Comparison of ENCODE assay signal across 19 cellular contexts in the genomic region with DNA sequence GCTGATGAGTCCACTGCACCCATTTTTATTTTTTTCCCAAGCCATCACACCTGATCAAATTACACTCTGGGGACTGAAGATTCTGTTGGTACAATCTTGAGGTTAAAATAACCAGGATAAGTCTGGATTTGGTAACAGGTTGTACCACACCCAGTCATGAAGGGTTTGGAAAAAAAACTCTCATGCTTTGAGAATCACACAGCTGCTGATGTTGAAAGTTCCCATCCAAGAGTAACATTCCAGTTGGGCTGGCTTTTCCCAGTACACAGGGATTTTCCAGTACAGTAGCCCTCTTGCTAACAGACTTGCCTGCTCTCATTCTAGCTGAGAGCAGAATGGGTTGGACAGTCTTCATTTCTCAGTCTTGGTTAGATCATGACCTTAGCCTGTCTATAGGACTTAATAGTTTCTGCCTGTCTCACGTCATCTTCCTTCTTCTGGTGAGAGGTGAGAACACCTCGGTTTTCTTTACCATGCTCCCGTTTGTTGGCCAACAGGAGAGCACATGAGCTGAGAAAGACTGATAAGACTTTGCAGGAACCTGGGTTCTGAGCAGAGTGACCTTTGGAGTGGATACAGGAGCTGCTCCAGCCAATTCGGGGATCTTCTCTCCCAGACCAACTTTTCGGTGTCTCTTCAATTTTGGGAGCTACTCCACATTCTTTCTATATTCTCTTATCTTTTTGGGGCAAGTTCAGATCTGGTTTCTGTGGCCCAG.
DNase-seq lines count a peak whose midpoint lies in the region; ATAC-seq and TF ChIP-seq lines count a peak whose summit lies in the region.
"Had no signal": no experiment of that assay in that cellular context is flagged by ENCODE, and none has a peak within 500 bp of the region (broad histone marks: within the 10 kb centered on the region; RNA-seq: fewer than 3 reads in every experiment).

No MANE protein-coding gene starts in this region.

- no peak for ATAC-seq in stimulated activated effector memory CD8-positive, alpha-beta T cell treated with anti-CD3 and anti-CD28 coated beads, Interleukin-12 subunit alpha, Interleukin-12 subunit beta, amount 100 ng/mL, for 72 hours
- no peak for ATAC-seq in activated naive CD4-positive, alpha-beta T cell treated with anti-CD3 and anti-CD28 coated beads, Interleukin-2, amount 50 U/mL, for 72 hours
- ATAC-seq: naive thymus-derived CD4-positive, alpha-beta T cell had no signal

- H3K9me3 ChIP-seq in smooth muscle cell (replicated peaks; ENCODE audit: low read depth): no peaks in the 10 kb centered on the region
- 0 out of 2 replicates have a peak, but pooled peaks cover 4% of the 10 kb centered on the region for H3K9me3 ChIP-seq in SK-N-SH
- H3K9me3 ChIP-seq: prostate gland had no signal

- H3K27ac ChIP-seq in smooth muscle cell (ENCODE audit: low read depth): peak overlapping the region; percentile 22
- H3K27ac ChIP-seq in SK-N-SH (ENCODE audit: low read depth in 2 of 2, low read length in 1 of 2): no peak overlapping the region
- H3K27ac ChIP-seq: BLaER1 treated with 17β-estradiol and CSF1 and Interleukin-3, amounts not matched to agents 10 nM and 100 nM; prostate gland had no signal

- CTCF ChIA-PET in SK-N-SH (lab: Yijun Ruan, JAX): interaction anchor here (0.9 to 1.7 kb wide), 2 partner anchors 10 to 14 kb away, joined by 3 to 6 read pairs; no protein-coding TSS in a partner anchor

- H3K4me3 ChIP-seq in cardiac fibroblast (replicated peaks in 1 of 2; ENCODE audit: low read depth in 2 of 2, low read length in 2 of 2) (no peak overlapping the region), smooth muscle cell (no peak overlapping the region), SK-N-SH (ENCODE audit: low read depth in 2 of 2, low read length in 1 of 2) (no peak overlapping the region)
- H3K4me3 ChIP-seq: BLaER1 treated with 17β-estradiol and CSF1 and Interleukin-3, amounts not matched to agents 10 nM and 100 nM; lung; prostate gland had no signal

- no peaks in the 10 kb centered on the region for H4K20me1 ChIP-seq in smooth muscle cell (ENCODE audit: low read depth)
- H4K20me1 ChIP-seq in SK-N-SH (ENCODE audit: insufficient read depth): no peaks in the 10 kb centered on the region
- H4K20me1 ChIP-seq: BLaER1 treated with 17β-estradiol and CSF1 and Interleukin-3, amounts not matched to agents 10 nM and 100 nM had no signal

- H2AFZ ChIP-seq in smooth muscle cell (ENCODE audit: low read depth) (no peak overlapping the region), SK-N-SH (ENCODE audit: low read depth) (no peak overlapping the region)

- no peaks in the 10 kb centered on the region for H3K79me2 ChIP-seq in smooth muscle cell (ENCODE audit: low read depth)
- H3K79me2 ChIP-seq in SK-N-SH (ENCODE audit: insufficient read depth): no peaks in the 10 kb centered on the region

- H3K36me3 Mint-ChIP-seq in stimulated activated effector memory CD8-positive, alpha-beta T cell treated with anti-CD3 and anti-CD28 coated beads, Interleukin-12 subunit alpha, Interleukin-12 subunit beta, amount 100 ng/mL, for 72 hours: no peaks in the 10 kb centered on the region
- H3K36me3 Mint-ChIP-seq in activated naive CD4-positive, alpha-beta T cell treated with anti-CD3 and anti-CD28 coated beads, Interleukin-2, amount 50 U/mL, for 72 hours: peaks cover 10 to 24% of the 10 kb centered on the region in 2 donors

- H3K27ac Mint-ChIP-seq in stimulated activated effector memory CD8-positive, alpha-beta T cell treated with anti-CD3 and anti-CD28 coated beads, Interleukin-12 subunit alpha, Interleukin-12 subunit beta, amount 100 ng/mL, for 72 hours: no peak overlapping the region
- no peak overlapping the region for H3K27ac Mint-ChIP-seq in activated naive CD4-positive, alpha-beta T cell treated with anti-CD3 and anti-CD28 coated beads, Interleukin-2, amount 50 U/mL, for 72 hours
- H3K27ac Mint-ChIP-seq: naive thymus-derived CD4-positive, alpha-beta T cell had no signal

- TF ChIP-seq RAD21 in SK-N-SH (IDR thresholded peaks at IDR 0.05; ENCODE audit: low read length): no peak

- no peak for TF ChIP-seq EP300 in SK-N-SH (IDR thresholded peaks at IDR 0.05; ENCODE audit: borderline replicate concordance in 1 of 2, low read depth in 1 of 2, low read length in 1 of 2)

- TF ChIP-seq CTCF in cardiac fibroblast (IDR thresholded peaks at IDR 0.05; ENCODE audit: low read depth, low read length) (no peak), smooth muscle cell (IDR thresholded peaks at IDR 0.05; ENCODE audit: borderline replicate concordance, insufficient read depth, poor library complexity, severe bottlenecking) (no peak), SK-N-SH (IDR thresholded peaks at IDR 0.05) (no peak)

- no peak overlapping the region for H3K4me3 Mint-ChIP-seq in stimulated activated effector memory CD8-positive, alpha-beta T cell treated with anti-CD3 and anti-CD28 coated beads, Interleukin-12 subunit alpha, Interleukin-12 subunit beta, amount 100 ng/mL, for 72 hours
- H3K4me3 Mint-ChIP-seq: naive thymus-derived CD4-positive, alpha-beta T cell had no signal

- H3K27me3 ChIP-seq in smooth muscle cell (ENCODE audit: low read depth): no peaks in the 10 kb centered on the region
- H3K27me3 ChIP-seq in SK-N-SH (ENCODE audit: insufficient read depth): no peaks in the 10 kb centered on the region
- H3K27me3 ChIP-seq: BLaER1 treated with 17β-estradiol and CSF1 and Interleukin-3, amounts not matched to agents 10 nM and 100 nM had no signal

- H3K4me2 ChIP-seq in smooth muscle cell (no peak overlapping the region), SK-N-SH (no peak overlapping the region)

- H3K4me1 ChIP-seq in smooth muscle cell (ENCODE audit: low read depth): no peaks in the 10 kb centered on the region
- H3K4me1 ChIP-seq in SK-N-SH (ENCODE audit: control insufficient read depth in 1 of 2, insufficient read depth in 2 of 2, low read depth in 1 of 2, low read length in 1 of 2): no peaks in the 10 kb centered on the region
- H3K4me1 ChIP-seq: prostate gland had no signal

- H3K9me3 Mint-ChIP-seq in stimulated activated effector memory CD8-positive, alpha-beta T cell treated with anti-CD3 and anti-CD28 coated beads, Interleukin-12 subunit alpha, Interleukin-12 subunit beta, amount 100 ng/mL, for 72 hours: peaks cover 6% of the 10 kb centered on the region
- H3K9me3 Mint-ChIP-seq in activated naive CD4-positive, alpha-beta T cell treated with anti-CD3 and anti-CD28 coated beads, Interleukin-2, amount 50 U/mL, for 72 hours: peaks cover 9 to 10% of the 10 kb centered on the region in 2 donors

- H3K9ac ChIP-seq in smooth muscle cell (ENCODE audit: low read depth) (no peak overlapping the region), SK-N-SH (no peak overlapping the region)
- H3K9ac ChIP-seq: BLaER1 treated with 17β-estradiol and CSF1 and Interleukin-3, amounts not matched to agents 10 nM and 100 nM had no signal

- no peaks in the 10 kb centered on the region for H3F3A ChIP-seq in smooth muscle cell (ENCODE audit: low read depth)
- no peaks in the 10 kb centered on the region for H3F3A ChIP-seq in SK-N-SH (replicated peaks; ENCODE audit: insufficient read depth)

- H3K4me1 Mint-ChIP-seq in stimulated activated effector memory CD8-positive, alpha-beta T cell treated with anti-CD3 and anti-CD28 coated beads, Interleukin-12 subunit alpha, Interleukin-12 subunit beta, amount 100 ng/mL, for 72 hours: no peaks in the 10 kb centered on the region

- WGBS in smooth muscle cell (ENCODE audit: low lambda C conversion rate): 94% methylated on average over 5 of the region's 5 CpGs
- WGBS in SK-N-SH (ENCODE audit: low lambda C conversion rate): 22% methylated on average over 5 of the region's 5 CpGs

- no peaks in the 10 kb centered on the region for H3K9me2 ChIP-seq in SK-N-SH

- POLR2A ChIA-PET in SK-N-SH (lab: Yijun Ruan, JAX): no interaction called here

- H3K36me3 ChIP-seq in smooth muscle cell (ENCODE audit: low read depth) (no peaks in the 10 kb centered on the region), SK-N-SH (replicated peaks in 1 of 2; ENCODE audit: control insufficient read depth in 1 of 2, insufficient read depth in 2 of 2, low read length in 1 of 2) (no peaks in the 10 kb centered on the region)
- H3K36me3 ChIP-seq: BLaER1 treated with 17β-estradiol and CSF1 and Interleukin-3, amounts not matched to agents 10 nM and 100 nM; prostate gland had no signal

- peak; percentile 84 for DNase-seq in NCI-H226
- peak; percentile 12 to 28 for DNase-seq in cardiac fibroblast (ENCODE audit: low read depth in 2 of 2)
- DNase-seq in iris pigment epithelial cell (ENCODE audit: low read depth): peak; percentile 5
- no peak for DNase-seq in smooth muscle cell (lab: John Stamatoyannopoulos, UW; ENCODE audit: unreplicated experiment)
- no peak for DNase-seq in stimulated activated effector memory CD8-positive, alpha-beta T cell treated with anti-CD3 and anti-CD28 coated beads, Interleukin-12 subunit alpha, Interleukin-12 subunit beta, amount 100 ng/mL, for 72 hours (ENCODE audit: low spot score in 2 of 2)
- no peak for DNase-seq in NCI-H128 (lab: John Stamatoyannopoulos, UW; ENCODE audit: unreplicated experiment)
- no peak for DNase-seq in activated naive CD4-positive, alpha-beta T cell treated with anti-CD3 and anti-CD28 coated beads, Interleukin-2, amount 50 U/mL, for 72 hours (ENCODE audit: low spot score in 2 of 2)
- no peak for DNase-seq in SK-N-SH
- DNase-seq: activated CD4-positive, alpha-beta T cell treated with anti-CD3 and anti-CD28 coated beads, Interleukin-2, amount 50 U/mL, for 4 hours; activated gamma-delta T cell treated with Interleukin-2 at 50 U/mL for 16 hours; cortex of kidney; naive thymus-derived CD4-positive, alpha-beta T cell; NCI-H1694; NCI-H510A; SHP77 treated with DMSO at 0.1 percent for 48 hours; T-helper 1 cell had no signal

TF ChIP-seq in SK-N-SH, 30 proteins besides CTCF, POLR2A, EP300 and RAD21 (continues in another document):
- TF ChIP-seq EZH2phosphoT487 (IDR thresholded peaks at IDR 0.05; ENCODE audit: borderline replicate concordance, low read depth) (no peak), RFX5 (IDR thresholded peaks at IDR 0.05; ENCODE audit: low read length) (no peak), MXI1 (IDR thresholded peaks at IDR 0.05; ENCODE audit: low read depth, low read length) (no peak), MEF2A (IDR thresholded peaks at IDR 0.05; ENCODE audit: borderline replicate concordance, low read depth) (no peak), CHD2 (IDR thresholded peaks at IDR 0.05; ENCODE audit: low read length, partially characterized antibody) (no peak), PBX3 (IDR thresholded peaks at IDR 0.05) (no peak), GABPA (IDR thresholded peaks at IDR 0.05; ENCODE audit: low read depth) (no peak)

Comparison
In these comparisons a context has a peak if more than half of its experiments do, and no peak if none do; other contexts are left out.
1. DNase-seq: peak in NCI-H226 (single experiment), cardiac fibroblast (2 of 2) and iris pigment epithelial cell (single experiment); none in smooth muscle cell (single experiment), stimulated activated effector memory CD8-positive, alpha-beta T cell treated with anti-CD3 and anti-CD28 coated beads, Interleukin-12 subunit alpha, Interleukin-12 subunit beta, amount 100 ng/mL, for 72 hours (0 of 2), NCI-H128 (single experiment), activated naive CD4-positive, alpha-beta T cell treated with anti-CD3 and anti-CD28 coated beads, Interleukin-2, amount 50 U/mL, for 72 hours (0 of 2) and SK-N-SH (single experiment).